In genomic region chr19:57321164-57321563, GRCh38 we compare ENCODE assay signal across 8 cellular contexts. TPM values are rescaled to one million over a fixed set of nuclear protein-coding genes. Genes with fewer than 3 reads are reported as not detected.
A peak's percentile ranks its signal among the peaks of the same experiment; 100 is the strongest.
DNase-seq lines count a peak whose midpoint lies in the region; ATAC-seq and TF ChIP-seq lines count a peak whose summit lies in the region.

No MANE protein-coding gene starts in this region.

- no peak for TF ChIP-seq EP300 in ovary (IDR thresholded peaks at IDR 0.05)

- H2AFZ ChIP-seq in OCI-LY3 (ENCODE audit: low read depth, low read length) = no peak overlapping the region

- peak overlapping the region; percentile 84 for H3K4me3 ChIP-seq in OCI-LY3 (ENCODE audit: low read length)
- peak overlapping the region; percentile 75 for H3K4me3 ChIP-seq in ovary

- peak overlapping the region; percentile 94 for H3K27ac Mint-ChIP-seq in endothelial cell (ENCODE audit: unreplicated experiment)

- H3K9me3 Mint-ChIP-seq in endothelial cell (ENCODE audit: unreplicated experiment) = no peaks in the 10 kb centered on the region

- DNase-seq in endothelial cell (ENCODE audit: low spot score) (no peak), ovary (no peak), T1000 (lab: John Stamatoyannopoulos, UW) (no peak), hippocampal formation (lab: John Stamatoyannopoulos, UW) (no peak), NCI-H128 (lab: John Stamatoyannopoulos, UW; ENCODE audit: unreplicated experiment) (no peak)

- peaks cover 19% of the 10 kb centered on the region for H3K36me3 Mint-ChIP-seq in endothelial cell (ENCODE audit: low read depth, unreplicated experiment)

- H3K4me3 Mint-ChIP-seq in endothelial cell (ENCODE audit: unreplicated experiment) = peak overlapping the region; percentile 96

- peaks cover 9% of the 10 kb centered on the region for H3K27me3 Mint-ChIP-seq in endothelial cell (ENCODE audit: unreplicated experiment)

- intact Hi-C loops in ovary (cut with DNase I) = no loop called here

- no peak for ATAC-seq in HG02678 (IDR thresholded peaks at IDR 0.05; ENCODE audit: unreplicated experiment)

- H3K4me1 ChIP-seq in ES-I3 (ENCODE audit: insufficient read depth, low read length) = no peaks in the 10 kb centered on the region
- peaks cover 16% of the 10 kb centered on the region for H3K4me1 ChIP-seq in OCI-LY3 (ENCODE audit: low read length)
- no peaks in the 10 kb centered on the region for H3K4me1 ChIP-seq in ovary (ENCODE audit: insufficient read depth)

- peaks cover 19% of the 10 kb centered on the region for H3K4me1 Mint-ChIP-seq in endothelial cell (ENCODE audit: unreplicated experiment)

- H3K9ac ChIP-seq in ES-I3 (ENCODE audit: low read depth, low read length) (peak overlapping the region; percentile 84), OCI-LY3 (ENCODE audit: low read length) (peak overlapping the region; percentile 87)

- no peak for TF ChIP-seq POLR2A in ovary (IDR thresholded peaks at IDR 0.05)

- H3K9me3 ChIP-seq in ES-I3 (ENCODE audit: control insufficient read depth, insufficient read depth, low read length) (no peaks in the 10 kb centered on the region), OCI-LY3 (ENCODE audit: insufficient read depth, low read length) (no peaks in the 10 kb centered on the region), ovary (peaks cover 7 to 31% of the 10 kb centered on the region in 2 donors)

- H3K27ac ChIP-seq in OCI-LY3 (ENCODE audit: low read length) = 0 out of 2 replicates have a peak overlapping the region, but pooled peaks have one; percentile 34
- H3K27ac ChIP-seq in ovary = peak overlapping the region in 1 of 2 donors; percentile 81

- peaks cover 40% of the 10 kb centered on the region for H3K79me2 ChIP-seq in OCI-LY3 (ENCODE audit: low read length)

- peaks cover 11% of the 10 kb centered on the region for H4K20me1 ChIP-seq in OCI-LY3 (ENCODE audit: insufficient read depth, low read length)

- no peak for TF ChIP-seq CTCF in OCI-LY3 (IDR thresholded peaks at IDR 0.05; ENCODE audit: low read depth, low read length)
- TF ChIP-seq CTCF in endothelial cell (IDR thresholded peaks at IDR 0.05; ENCODE audit: unreplicated experiment) = no peak
- no peak for TF ChIP-seq CTCF in ovary (IDR thresholded peaks at IDR 0.05)

- peaks cover 2% of the 10 kb centered on the region; the same call in 1 of the 2 replicates for H3K27me3 ChIP-seq in OCI-LY3 (ENCODE audit: low read depth, low read length)
- H3K27me3 ChIP-seq in ovary = no peaks in the 10 kb centered on the region

- H3K4me2 ChIP-seq in OCI-LY3 (ENCODE audit: low read length) = peak overlapping the region; percentile 100

- H3K36me3 ChIP-seq in ES-I3 (ENCODE audit: insufficient read depth, low read length) (peaks cover 7% of the 10 kb centered on the region; the same call in 1 of the 2 replicates), OCI-LY3 (replicated peaks; ENCODE audit: low read depth, low read length) (peaks cover 24% of the 10 kb centered on the region), ovary (peaks cover 6% of the 10 kb centered on the region)

- 37 to 52% (median 40%) methylated on average over 8 of the region's 8 CpGs for WGBS in ovary, 3 donors

RNA-seq across cellular contexts. Expression of gene ZNF543, which starts 0.9 kb away (rescaled TPM):
- total RNA-seq in endothelial cell (ENCODE audit: unreplicated experiment) (13.7 TPM), ovary (10 to 100 TPM in 4 of 7 donors, 1 to 10 TPM in 3; 4.9 to 12.9 (median 10.5) TPM)
- polyA plus RNA-seq in ovary = 1 to 10 TPM; 4.0 to 4.9 TPM

RNA-seq across cellular contexts. Expression of gene ZNF304, which starts 29.9 kb away (rescaled TPM):
- total RNA-seq in endothelial cell (ENCODE audit: unreplicated experiment) (15.7 TPM), ovary (10 to 100 TPM in 3 of 7 donors, 1 to 10 TPM in 4; 3.0 to 13.0 (median 9.1) TPM)
- 10 to 100 TPM in 1 of 2 donors, 1 to 10 TPM in 1; 4.8 to 12.5 TPM for polyA plus RNA-seq in ovary

RNA-seq across cellular contexts. Expression of gene ZNF460, which starts 40.9 kb away (rescaled TPM):
- total RNA-seq in endothelial cell (ENCODE audit: unreplicated experiment) = 51.2 TPM
- total RNA-seq in ovary = 100 to 1,000 TPM in 1 of 7 donors, 10 to 100 TPM in 6; 57.2 to 103 (median 68.6) TPM
- polyA plus RNA-seq in ovary = 1 to 10 TPM; 3.0 to 4.4 TPM

RNA-seq across cellular contexts. Expression of gene TRAPPC2B, which starts 42.2 kb away (rescaled TPM):
- total RNA-seq in endothelial cell (ENCODE audit: unreplicated experiment) = 13.0 TPM
- total RNA-seq in ovary = 10 to 100 TPM in 6 of 7 donors, 1 to 10 TPM in 1; 9.1 to 23.6 (median 11.6) TPM
- polyA plus RNA-seq in ovary = 10 to 100 TPM; 10.3 to 25.1 TPM

RNA-seq across cellular contexts. Expression of gene ZNF547, which starts 42.2 kb away (rescaled TPM):
- 4.8 TPM for total RNA-seq in endothelial cell (ENCODE audit: unreplicated experiment)
- total RNA-seq in ovary = 1 to 10 TPM; 1.2 to 4.7 (median 3.0) TPM
- 1 to 10 TPM; 1.8 to 2.9 TPM for polyA plus RNA-seq in ovary
